Comparison of ENCODE assay signal across 26 cellular contexts in the genomic region with DNA sequence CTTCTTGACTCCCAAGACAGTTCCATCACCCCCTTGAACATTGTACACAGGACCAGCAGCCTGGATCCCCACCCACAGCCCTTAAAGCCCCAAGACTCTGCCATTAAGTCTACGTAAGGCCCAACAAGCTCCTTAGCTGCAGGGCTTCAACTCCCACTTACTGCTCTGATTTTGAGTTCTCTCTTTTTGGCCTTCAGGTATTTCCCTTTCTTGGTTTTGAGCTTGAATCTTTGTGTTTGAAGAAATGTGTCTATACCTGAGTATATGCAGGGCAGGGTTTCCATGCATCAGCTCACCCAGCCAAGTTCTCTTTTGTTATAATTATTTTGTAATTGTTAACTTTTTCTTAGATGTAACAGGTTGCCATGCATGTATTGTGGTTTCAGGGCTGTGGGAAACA. TPM values are rescaled to one million over a fixed set of nuclear protein-coding genes. Genes with fewer than 3 reads are reported as not detected.
A peak's percentile ranks its signal among the peaks of the same experiment; 100 is the strongest.
DNase-seq lines count a peak whose midpoint lies in the region; ATAC-seq and TF ChIP-seq lines count a peak whose summit lies in the region.
"Had no signal": no experiment of that assay in that cellular context is flagged by ENCODE, and none has a peak within 500 bp of the region (broad histone marks: within the 10 kb centered on the region; RNA-seq: fewer than 3 reads in every experiment).

No MANE protein-coding gene starts in this region.

- H3K9me3 ChIP-seq in adrenal gland (replicated peaks in 1 of 3) (no peaks in the 10 kb centered on the region), muscle layer of duodenum (ENCODE audit: control insufficient read depth in 1 of 2, low read length in 2 of 2) (no peaks in the 10 kb centered on the region), subcutaneous abdominal adipose tissue (ENCODE audit: control insufficient read depth in 5 of 5, low read length in 5 of 5) (no peaks in the 10 kb centered on the region), MG63 (no peaks in the 10 kb centered on the region)
- H3K9me3 ChIP-seq: prostate gland, SK-N-SH, thoracic aorta had no signal

- H3K27me3 ChIP-seq in HL-60 (ENCODE audit: insufficient read depth, poor library complexity, severe bottlenecking) (no peaks in the 10 kb centered on the region), adrenal gland (no peaks in the 10 kb centered on the region), muscle layer of duodenum (ENCODE audit: low read depth, low read length) (no peaks in the 10 kb centered on the region), subcutaneous abdominal adipose tissue (ENCODE audit: control insufficient read depth in 5 of 5, insufficient read depth in 4 of 5, low read length in 5 of 5) (no peaks in the 10 kb centered on the region), MG63 (no peaks in the 10 kb centered on the region)

- no peak for ATAC-seq in GM18861 (IDR thresholded peaks at IDR 0.05; ENCODE audit: unreplicated experiment)
- ATAC-seq: stimulated activated effector memory CD8-positive, alpha-beta T cell treated with anti-CD3 and anti-CD28 coated beads, Interleukin-12 subunit alpha, Interleukin-12 subunit beta, amount 100 ng/mL, for 72 hours had no signal

- H3K4me3 ChIP-seq in HL-60 (replicated peaks; ENCODE audit: insufficient read depth, low read length) (no peak overlapping the region), adrenal gland (no peak overlapping the region), muscle layer of duodenum (ENCODE audit: low read depth in 1 of 2, low read length in 2 of 2) (no peak overlapping the region), subcutaneous abdominal adipose tissue (ENCODE audit: low read depth in 1 of 5, low read length in 5 of 5) (no peak overlapping the region), MG63 (no peak overlapping the region)
- H3K4me3 ChIP-seq: prostate gland, thoracic aorta had no signal

- H3K4me1 ChIP-seq in adrenal gland (replicated peaks in 1 of 2) (peaks cover 0 to 30% of the 10 kb centered on the region in 2 donors), muscle layer of duodenum (ENCODE audit: control insufficient read depth in 1 of 2, insufficient read depth in 2 of 2, low read length in 2 of 2) (peaks cover 0 to 7% of the 10 kb centered on the region in 2 donors), subcutaneous abdominal adipose tissue (ENCODE audit: control insufficient read depth in 5 of 5, insufficient read depth in 5 of 5, low read length in 5 of 5) (peaks cover 0 to 59% (median 55%) of the 10 kb centered on the region in 5 donors)
- H3K4me1 ChIP-seq: prostate gland had no signal

- intact Hi-C loops in adrenal gland (cut with DNase I) = no loop called here

- H3K36me3 ChIP-seq in adrenal gland (replicated peaks in 1 of 2) = no peaks in the 10 kb centered on the region
- H3K36me3 ChIP-seq in muscle layer of duodenum (ENCODE audit: control insufficient read depth in 1 of 2, insufficient read depth in 2 of 2, low read length in 2 of 2) = no peaks in the 10 kb centered on the region
- no peaks in the 10 kb centered on the region for H3K36me3 ChIP-seq in subcutaneous abdominal adipose tissue (ENCODE audit: control insufficient read depth in 5 of 5, insufficient read depth in 5 of 5, low read length in 5 of 5)
- H3K36me3 ChIP-seq in MG63 = no peaks in the 10 kb centered on the region
- H3K36me3 ChIP-seq: prostate gland, thoracic aorta had no signal

- peak overlapping the region; percentile 70 for H3K27ac ChIP-seq in HL-60 (replicated peaks)
- peak overlapping the region in 3 of 5 donors; percentile 63 to 82 (median 73) for H3K27ac ChIP-seq in adrenal gland
- H3K27ac ChIP-seq in muscle layer of duodenum (ENCODE audit: low read length) = peak overlapping the region; percentile 78
- peak overlapping the region; percentile 85 for H3K27ac ChIP-seq in subcutaneous abdominal adipose tissue (ENCODE audit: low read depth, low read length)
- H3K27ac ChIP-seq: prostate gland had no signal

- TF ChIP-seq CTCF in HL-60 (IDR thresholded peaks at IDR 0.05; ENCODE audit: insufficient read depth, low read length) (no peak), adrenal gland (IDR thresholded peaks at IDR 0.05) (no peak)

- 78 to 100% (median 98%) methylated on average over 1 of the region's 1 CpG for WGBS in adrenal gland, 4 donors

- H3K9ac ChIP-seq in subcutaneous abdominal adipose tissue (ENCODE audit: low read length in 5 of 5) = peak overlapping the region in 1 of 5 donors; percentile 57
- H3K9ac ChIP-seq: SK-N-SH had no signal

- DNase-seq in HL-60 (ENCODE audit: low read depth in 1 of 2, low spot score in 1 of 2) (no peak), adrenal gland (no peak), MG63 (no peak), NCI-H510A (lab: John Stamatoyannopoulos, UW) (no peak)
- DNase-seq: activated CD4-positive, alpha-beta T cell treated with anti-CD3 and anti-CD28 coated beads for 4 hours; activated CD8-positive, alpha-beta memory T cell treated with anti-CD3 and anti-CD28 coated beads for 24 hours; activated gamma-delta T cell treated with Interleukin-2 at 50 U/mL for 16 hours; activated T-cell treated with anti-CD3 and anti-CD28 coated beads, Interleukin-2, amount 50 U/mL, for 1 hour; COR-L47; effector memory CD4-positive, alpha-beta T cell; H9; NCI-H1092 treated with DMSO at 0.1 percent for 48 hours; NCI-H187 treated with DMSO at 0.1 percent for 48 hours; NCI-H526 treated with DMSO at 0.1 percent for 48 hours; RPMI8226; SK-N-SH; stimulated activated CD4-positive, alpha-beta T cell treated with anti-CD3 and anti-CD28 coated beads, Interleukin-2, amount 100 ng/mL, for 48 hours had no signal

- TF ChIP-seq POLR2A in adrenal gland (IDR thresholded peaks at IDR 0.05) = no peak

RNA-seq across cellular contexts. Expression of a gene that starts 10.4 kb away (rescaled TPM):
- 10 to 100 TPM; 18.7 to 54.8 (median 37.3) TPM for total RNA-seq in adrenal gland
- 10 to 100 TPM in 1 of 3 donors, 1 to 10 TPM in 2; 4.5 to 10.2 (median 6.9) TPM for polyA plus RNA-seq in adrenal gland
- not detected in 2 replicates for total RNA-seq in MG63 (2014; rRNA removed; shearing (Covaris generic); ENCODE audit: low replicate concordance)
- total RNA-seq: chondrocyte, H9, lung microvascular endothelial cell had no signal
- polyA plus RNA-seq: keratinocyte, SK-N-SH had no signal

RNA-seq across cellular contexts. Expression of a gene that starts 51.2 kb away (rescaled TPM):
- total RNA-seq in adrenal gland = 1 to 10 TPM; 2.2 to 7.8 (median 3.4) TPM
- polyA plus RNA-seq in adrenal gland = 1 to 10 TPM; 1.2 to 2.9 (median 2.3) TPM
- 18.8 and 22.7 TPM in 2 replicates for total RNA-seq in MG63 (2014; rRNA removed; shearing (Covaris generic); ENCODE audit: low replicate concordance)

Comparison
In these comparisons a context has a peak if more than half of its experiments do, and no peak if none do; other contexts are left out.
1. RNA of a gene that starts 10.4 kb away (total RNA-seq): 18.7 to 54.8 TPM in adrenal gland; not detected in MG63; every median in the first group is over 10 times any median in the second.
2. Peak in every context shown above with its lines, with median percentiles within 50 percentile points of each other: H3K27ac ChIP-seq.